In genomic region chr19:2274937-2275535, GRCh38 we compare ENCODE assay signal across 9 cellular contexts. TPM values are rescaled to one million over a fixed set of nuclear protein-coding genes. Genes with fewer than 3 reads are reported as not detected.
DNase-seq lines count a peak whose midpoint lies in the region; ATAC-seq and TF ChIP-seq lines count a peak whose summit lies in the region.
"Had no signal": no experiment of that assay in that cellular context is flagged by ENCODE, and none has a peak within 500 bp of the region (broad histone marks: within the 10 kb centered on the region; RNA-seq: fewer than 3 reads in every experiment).

No MANE protein-coding gene starts in this region.

- H3K4me2 ChIP-seq in Karpas-422 (ENCODE audit: low read depth, low read length, poor library complexity, severe bottlenecking): no peak overlapping the region

- DNase-seq in NCI-H526 (lab: John Stamatoyannopoulos, UW) (peak; percentile 53 to 70), NCI-H526 treated with DMSO at 0.1 percent for 48 hours (lab: John Stamatoyannopoulos, UW) (no peak), Karpas-422 (peak; percentile 69), dorsolateral prefrontal cortex (peak; percentile 62 to 87 (median 80)), lower lobe of right lung (peak; percentile 80), tibial nerve (ENCODE audit: low spot score in 2 of 2) (peak in 1 of 2 donors; percentile 61), KG1 (lab: John Stamatoyannopoulos, UW) (no peak)
- DNase-seq in T-helper 2 cell treated with Interferon-gamma antibody and Interleukin-4, amounts not matched to agents 5 μg/mL and 100 μg/mL, for 36 hours (ENCODE audit: low spot score): no peak

- H3K27me3 ChIP-seq in Karpas-422 (ENCODE audit: low read length): no peaks in the 10 kb centered on the region
- no peaks in the 10 kb centered on the region for H3K27me3 ChIP-seq in dorsolateral prefrontal cortex
- H3K27me3 ChIP-seq in lower lobe of right lung (ENCODE audit: low read depth): no peaks in the 10 kb centered on the region
- no peaks in the 10 kb centered on the region for H3K27me3 ChIP-seq in tibial nerve

- H3K27ac ChIP-seq in Karpas-422 (ENCODE audit: low read length) (no peak overlapping the region), dorsolateral prefrontal cortex (peak overlapping the region in 44 of 59 donors; percentile 5 to 78 (median 57)), lower lobe of right lung (peak overlapping the region; percentile 11), tibial nerve (peak overlapping the region in 3 of 4 donors; percentile 17 to 55 (median 26))

- H3K27me3 Mint-ChIP-seq in T-helper 2 cell treated with Interferon-gamma antibody and Interleukin-4, amounts not matched to agents 5 μg/mL and 100 μg/mL, for 36 hours (ENCODE audit: low read depth): no peaks in the 10 kb centered on the region

- WGBS in tibial nerve, 2 donors: 46 to 48% methylated on average over 16 of the region's 16 CpGs

- H3K9ac ChIP-seq in Karpas-422 (ENCODE audit: low read length): no peak overlapping the region

- peaks cover 21% of the 10 kb centered on the region for H3K36me3 ChIP-seq in Karpas-422 (ENCODE audit: insufficient read depth, low read length)
- peaks cover 47% of the 10 kb centered on the region for H3K36me3 ChIP-seq in lower lobe of right lung
- H3K36me3 ChIP-seq in tibial nerve: peaks cover 0 to 34% (median 16%) of the 10 kb centered on the region in 3 donors

- peak; percentile 34 to 41 for ATAC-seq in lower lobe of right lung

- no peak overlapping the region for H2AFZ ChIP-seq in Karpas-422 (ENCODE audit: low read length)

- no peaks in the 10 kb centered on the region for H3K9me3 Mint-ChIP-seq in T-helper 2 cell treated with Interferon-gamma antibody and Interleukin-4, amounts not matched to agents 5 μg/mL and 100 μg/mL, for 36 hours

- H3K4me3 Mint-ChIP-seq in T-helper 2 cell treated with Interferon-gamma antibody and Interleukin-4, amounts not matched to agents 5 μg/mL and 100 μg/mL, for 36 hours: no peak overlapping the region

- peaks cover 47% of the 10 kb centered on the region for H4K20me1 ChIP-seq in Karpas-422 (ENCODE audit: insufficient read depth, low read depth, low read length)

- H3K79me2 ChIP-seq in Karpas-422 (ENCODE audit: low read length): peaks cover 23% of the 10 kb centered on the region

- peaks cover 30% of the 10 kb centered on the region for H3K4me1 ChIP-seq in Karpas-422 (ENCODE audit: low read length)
- peaks cover 52% of the 10 kb centered on the region for H3K4me1 ChIP-seq in lower lobe of right lung
- peaks cover 0 to 64% (median 42%) of the 10 kb centered on the region in 4 donors for H3K4me1 ChIP-seq in tibial nerve

- no peak for TF ChIP-seq POLR2A in tibial nerve (IDR thresholded peaks at IDR 0.05)

- no peaks in the 10 kb centered on the region for H3K9me3 ChIP-seq in Karpas-422 (ENCODE audit: low read length)
- H3K9me3 ChIP-seq in lower lobe of right lung: no peaks in the 10 kb centered on the region
- H3K9me3 ChIP-seq in tibial nerve: no peaks in the 10 kb centered on the region

- TF ChIP-seq CTCF in dorsolateral prefrontal cortex (IDR thresholded peaks at IDR 0.05 in 54 of 56, conservative IDR thresholded peaks at IDR 0.05 in 2 of 56; ENCODE audit: low read depth in 1 of 56, partially characterized antibody in 56 of 56): peak; percentile 32 to 85 (median 74)
- TF ChIP-seq CTCF in lower lobe of right lung (IDR thresholded peaks at IDR 0.05): peak; percentile 56
- peak; percentile 40 to 75 (median 59) for TF ChIP-seq CTCF in tibial nerve (IDR thresholded peaks at IDR 0.05)

- H3K4me3 ChIP-seq in Karpas-422 (ENCODE audit: low read length) (no peak overlapping the region), dorsolateral prefrontal cortex (peak overlapping the region in 10 of 59 donors; percentile 4 to 37 (median 14)), lower lobe of right lung (no peak overlapping the region), tibial nerve (no peak overlapping the region)

- H3K4me1 Mint-ChIP-seq in T-helper 2 cell treated with Interferon-gamma antibody and Interleukin-4, amounts not matched to agents 5 μg/mL and 100 μg/mL, for 36 hours (ENCODE audit: low read depth): peaks cover 24% of the 10 kb centered on the region

- intact Hi-C loops in dorsolateral prefrontal cortex (cut with DNase I): loop anchor here (2.0 to 5.0 kb wide), 6 partner anchors 42 to 118 kb away; partner anchors contain the start of genes LSM7 (in 1 of the 2) and SPPL2B (in 1 of the 2)
- intact Hi-C loops in lower lobe of right lung (cut with DNase I): no loop called here

- no peaks in the 10 kb centered on the region for H3K9me2 ChIP-seq in Karpas-422 (replicated peaks; ENCODE audit: insufficient read depth, low read length)

- H3K27ac Mint-ChIP-seq in T-helper 2 cell treated with Interferon-gamma antibody and Interleukin-4, amounts not matched to agents 5 μg/mL and 100 μg/mL, for 36 hours: peak overlapping the region; percentile 60

- peaks cover 29% of the 10 kb centered on the region for H3K36me3 Mint-ChIP-seq in T-helper 2 cell treated with Interferon-gamma antibody and Interleukin-4, amounts not matched to agents 5 μg/mL and 100 μg/mL, for 36 hours (ENCODE audit: low read depth)

- peak in 1 of 2 donors; percentile 8 for TF ChIP-seq EP300 in tibial nerve (IDR thresholded peaks at IDR 0.05)

RNA-seq across cellular contexts. Expression of gene PEAK3, which starts 6.9 kb away (rescaled TPM):
- total RNA-seq in Karpas-422 (2014; rRNA removed; shearing (Covaris generic); ENCODE audit: low replicate concordance): not detected in 2 replicates
- total RNA-seq in dorsolateral prefrontal cortex (1 to 10 TPM in 12 of 120 experiments, under 1 TPM in 101, not detected in 7; 0.16 to 1.5 (median 0.55) TPM), lower lobe of right lung (7.5 TPM), tibial nerve (1 to 10 TPM in 2 of 4 donors, under 1 TPM in 2; 0.42 to 4.2 (median 2.2) TPM)

RNA-seq across cellular contexts. Expression of gene JSRP1, which starts 18.8 kb away (rescaled TPM):
- total RNA-seq in Karpas-422 (2014; rRNA removed; shearing (Covaris generic); ENCODE audit: low replicate concordance): not detected in 2 replicates
- total RNA-seq in dorsolateral prefrontal cortex: 1 to 10 TPM in 34 of 120 experiments, under 1 TPM in 34, not detected in 52; 0.43 to 2.3 (median 1.0) TPM
- not detected for total RNA-seq in lower lobe of right lung
- total RNA-seq in tibial nerve: not detected
- total RNA-seq: temporal lobe had no signal

RNA-seq across cellular contexts. Expression of gene AMH, which starts 25.9 kb away (rescaled TPM):
- total RNA-seq in Karpas-422 (2014; rRNA removed; shearing (Covaris generic); ENCODE audit: low replicate concordance): 1.9 and 7.2 TPM in 2 replicates
- 10 to 100 TPM in 40 of 120 experiments, 1 to 10 TPM in 79, not detected in 1; 2.5 to 24.6 (median 7.6) TPM for total RNA-seq in dorsolateral prefrontal cortex
- total RNA-seq in lower lobe of right lung: 1.9 TPM
- total RNA-seq in tibial nerve: 1 to 10 TPM in 2 of 4 donors, under 1 TPM in 1, not detected in 1; 0.59 to 5.4 (median 2.1) TPM

RNA-seq across cellular contexts. Expression of gene LINGO3, which starts 32.9 kb away (rescaled TPM):
- total RNA-seq in Karpas-422 (2014; rRNA removed; shearing (Covaris generic); ENCODE audit: low replicate concordance): not detected in 2 replicates
- 10 to 100 TPM in 1 of 120 experiments, 1 to 10 TPM in 119; 1.7 to 16.2 (median 4.4) TPM for total RNA-seq in dorsolateral prefrontal cortex
- total RNA-seq in lower lobe of right lung: not detected
- total RNA-seq in tibial nerve: under 1 TPM in 1 of 4 donors, not detected in 3; 0.39 TPM

RNA-seq across cellular contexts. Expression of gene SF3A2, which starts 38.4 kb away (rescaled TPM):
- 27.2 and 55.8 TPM in 2 replicates for total RNA-seq in Karpas-422 (2014; rRNA removed; shearing (Covaris generic); ENCODE audit: low replicate concordance)
- total RNA-seq in dorsolateral prefrontal cortex: 10 to 100 TPM; 27.0 to 68.4 (median 48.2) TPM
- total RNA-seq in lower lobe of right lung: 55.6 TPM
- total RNA-seq in tibial nerve: 10 to 100 TPM; 21.4 to 84.0 (median 51.8) TPM

Comparison
In these comparisons a context has a peak if more than half of its experiments do, and no peak if none do; other contexts are left out.
1. DNase-seq: peak in NCI-H526 (2 of 2), Karpas-422 (single experiment), dorsolateral prefrontal cortex (10 of 10) and lower lobe of right lung (single experiment); none in NCI-H526 treated with DMSO at 0.1 percent for 48 hours (single experiment), T-helper 2 cell treated with Interferon-gamma antibody and Interleukin-4, amounts not matched to agents 5 μg/mL and 100 μg/mL, for 36 hours (single experiment) and KG1 (single experiment).
2. Peak in every context shown above with its lines, with median percentiles within 50 percentile points of each other: CTCF ChIP-seq.